ENCODE assay signal across 25 cellular contexts in genomic region chr17:64428406-64428805, GRCh38. TPM values are rescaled to one million over a fixed set of nuclear protein-coding genes. Genes with fewer than 3 reads are reported as not detected.
DNase-seq lines count a peak whose midpoint lies in the region; ATAC-seq and TF ChIP-seq lines count a peak whose summit lies in the region.
"Had no signal": no experiment of that assay in that cellular context is flagged by ENCODE, and none has a peak within 500 bp of the region (broad histone marks: within the 10 kb centered on the region; RNA-seq: fewer than 3 reads in every experiment).

No MANE protein-coding gene starts in this region.

- POLR2A ChIA-PET in HCT116 (lab: Charles Lee), result no interaction called here

- H3K36me3 ChIP-seq in HCT116 (ENCODE audit: control insufficient read depth in 1 of 2, insufficient read depth in 2 of 2, low read length in 2 of 2) (no peaks in the 10 kb centered on the region), Loucy (ENCODE audit: insufficient read depth, low read length) (no peaks in the 10 kb centered on the region)
- H3K36me3 ChIP-seq: BE2C, BLaER1 had no signal

- H3K4me2 ChIP-seq in HCT116 (ENCODE audit: low read length) (no peak overlapping the region), Loucy (ENCODE audit: low read depth, low read length, poor library complexity, severe bottlenecking) (no peak overlapping the region)
- H3K4me2 ChIP-seq: BLaER1 had no signal

- H3K9me2 ChIP-seq in HCT116 (ENCODE audit: insufficient read depth), result no peaks in the 10 kb centered on the region
- H3K9me2 ChIP-seq in Loucy (replicated peaks; ENCODE audit: low read depth, low read length), result no peaks in the 10 kb centered on the region

- H3K79me2 ChIP-seq in HCT116 (ENCODE audit: insufficient read depth, low read length), result no peaks in the 10 kb centered on the region
- no peaks in the 10 kb centered on the region for H3K79me2 ChIP-seq in Loucy (ENCODE audit: insufficient read depth, low read length)

- H3K9ac ChIP-seq in HCT116 (ENCODE audit: low read length), result no peak overlapping the region
- H3K9ac ChIP-seq in Loucy (ENCODE audit: low read depth, low read length, poor library complexity, severe bottlenecking), result no peak overlapping the region
- H3K9ac ChIP-seq: BLaER1 had no signal

- no peaks in the 10 kb centered on the region for H3K9me3 ChIP-seq in HCT116 (ENCODE audit: control insufficient read depth in 1 of 2, insufficient read depth in 1 of 2, low read depth in 1 of 2, low read length in 2 of 2)
- H3K9me3 ChIP-seq in Loucy (ENCODE audit: insufficient read depth, low read depth, low read length), result no peaks in the 10 kb centered on the region
- H3K9me3 ChIP-seq: BE2C had no signal

- TF ChIP-seq CTCF in HCT116 (IDR thresholded peaks at IDR 0.05 in 2 of 3, conservative IDR thresholded peaks at IDR 0.05 in 1 of 3; ENCODE audit: borderline replicate concordance in 1 of 3, insufficient read depth in 1 of 3, low read depth in 2 of 3, low read length in 2 of 3) (no peak), Loucy (conservative IDR thresholded peaks at IDR 0.05; ENCODE audit: low read length) (peak; percentile 33)

- peak; percentile 27; the same call in 1 of the 2 replicates for TF ChIP-seq RAD21 in HCT116 (IDR thresholded peaks at IDR 0.05; ENCODE audit: low read depth)

- ATAC-seq in HCT116, result 0 out of 2 replicates have a peak, but pooled peaks have one; percentile 38
- no peak for ATAC-seq in HG03442 (IDR thresholded peaks at IDR 0.05; ENCODE audit: unreplicated experiment)
- ATAC-seq in HG02852 (IDR thresholded peaks at IDR 0.05; ENCODE audit: unreplicated experiment), result no peak
- ATAC-seq: GM12878 had no signal

- H3K27me3 ChIP-seq in HCT116 (ENCODE audit: insufficient read depth, low read length), result no peaks in the 10 kb centered on the region
- H3K27me3 ChIP-seq in Loucy (ENCODE audit: insufficient read depth, low read length, poor library complexity, severe bottlenecking), result no peaks in the 10 kb centered on the region
- H3K27me3 ChIP-seq: BLaER1 had no signal

- H4K20me1 ChIP-seq in HCT116 (ENCODE audit: insufficient read depth) (no peaks in the 10 kb centered on the region), Loucy (ENCODE audit: insufficient read depth, low read length, poor library complexity, severe bottlenecking) (no peaks in the 10 kb centered on the region)
- H4K20me1 ChIP-seq: BLaER1 had no signal

- peaks cover 3 to 19% of the 10 kb centered on the region in 2 experiments; a peak in 2 of 4 replicates for H3K4me1 ChIP-seq in HCT116 (ENCODE audit: control insufficient read depth in 1 of 2, insufficient read depth in 2 of 2, low read length in 2 of 2)
- no peaks in the 10 kb centered on the region for H3K4me1 ChIP-seq in Loucy (ENCODE audit: insufficient read depth, low read length, poor library complexity, severe bottlenecking)
- H3K4me1 ChIP-seq: BE2C, BLaER1 had no signal

- RAD21 ChIA-PET in HCT116 (lab: Charles Lee; ENCODE audit: low non-redundant PET in 1 of 2, low total read pairs in 2 of 2, uncharacterized antibody in 2 of 2, unreplicated experiment in 2 of 2), result no interaction called here

- H2AFZ ChIP-seq in HCT116 (ENCODE audit: low read depth, low read length, poor library complexity, severe bottlenecking), result no peak overlapping the region
- H2AFZ ChIP-seq in Loucy (ENCODE audit: low read length), result no peak overlapping the region

- no TSS peak for BruUV-seq in HCT116 (replicated peaks; lab: Mats Ljungman, UMichigan)

- H3K27ac ChIP-seq in HCT116 (ENCODE audit: low read depth, low read length), result no peak overlapping the region
- H3K27ac ChIP-seq: BLaER1 had no signal

- CTCF ChIA-PET in HCT116 (lab: Charles Lee), result interaction anchor here (0.8 to 1.6 kb wide), 2 partner anchors 8 to 63 kb away, joined by 4 to 8 read pairs; no protein-coding TSS in a partner anchor

- H3F3A ChIP-seq in Loucy (ENCODE audit: low read depth), result no peaks in the 10 kb centered on the region

- intact Hi-C loops in HCT116 (cut with micrococcal nuclease) (no loop called here), head of caudate nucleus (cut with DNase I) (no loop called here)

- no peak for TF ChIP-seq POLR2A in HCT116 (IDR thresholded peaks at IDR 0.05; ENCODE audit: borderline replicate concordance, extremely low read depth, insufficient read depth, insufficient read length)

- no peak overlapping the region for H3K4me3 ChIP-seq in HCT116 (replicated peaks in 1 of 2; ENCODE audit: low read depth in 1 of 2, low read length in 2 of 2)
- no peak overlapping the region for H3K4me3 ChIP-seq in Loucy (ENCODE audit: low read length, poor library complexity, severe bottlenecking)
- H3K4me3 ChIP-seq: BLaER1, GM12878 had no signal

- DNase-seq in HCT116 (ENCODE audit: low read depth, low spot score) (no peak), head of caudate nucleus (no peak)
- DNase-seq: 8988T; ACHN; BE2C; C1 segment of cervical spinal cord; CD4-positive, alpha-beta memory T cell; CD4-positive, CD25-positive, alpha-beta regulatory T cell; CD8-positive, alpha-beta memory T cell; COR-L47; DMS 273 treated with DMSO at 0.1 percent for 48 hours; DMS153; DMS53; DMS79; DND-41; EL; GDM1 had no signal

TF ChIP-seq in HCT116, 20 proteins besides CTCF, POLR2A, EP300 and RAD21:
- TF ChIP-seq ZFX (IDR thresholded peaks at IDR 0.05) (no peak), POLR2AphosphoS5 (IDR thresholded peaks at IDR 0.05; ENCODE audit: low read depth, low read length) (no peak), EGR1 (IDR thresholded peaks at IDR 0.05; ENCODE audit: low read depth) (no peak), YY1 (IDR thresholded peaks at IDR 0.05; ENCODE audit: extremely low read depth, insufficient replicate concordance, low read depth, low read length) (no peak), SRF (IDR thresholded peaks at IDR 0.05; ENCODE audit: low read depth) (no peak), CEBPB (IDR thresholded peaks at IDR 0.05; ENCODE audit: low read depth) (no peak), ATF3 (IDR thresholded peaks at IDR 0.05) (no peak), REST (IDR thresholded peaks at IDR 0.05; ENCODE audit: low read depth) (no peak), EZH2phosphoT487 (IDR thresholded peaks at IDR 0.05; ENCODE audit: borderline replicate concordance) (no peak), TCF7L2 (IDR thresholded peaks at IDR 0.05; ENCODE audit: borderline replicate concordance, extremely low read depth, insufficient read depth, insufficient read length) (no peak), EZH2 (IDR thresholded peaks at IDR 0.05) (no peak), SP1 (IDR thresholded peaks at IDR 0.05; ENCODE audit: low read depth) (no peak), MAX (IDR thresholded peaks at IDR 0.05) (no peak), ZBTB33 (IDR thresholded peaks at IDR 0.05; ENCODE audit: extremely low read depth, insufficient replicate concordance, low read length) (no peak), CBX3 (IDR thresholded peaks at IDR 0.05; ENCODE audit: low read depth) (no peak)

RNA-seq across cellular contexts. Expression of gene MILR1, which starts 20.5 kb away (rescaled TPM):
- total RNA-seq in HCT116 (2021; ENCODE audit: unreplicated experiment), result 3.8 TPM
- 2.5 and 4.0 TPM in 2 replicates for polyA plus RNA-seq in HCT116 (2012)
- total RNA-seq: A673, G401 had no signal
- polyA plus RNA-seq: CD4-positive, alpha-beta memory T cell; CD4-positive, CD25-positive, alpha-beta regulatory T cell; CD8-positive, alpha-beta memory T cell had no signal

RNA-seq across cellular contexts. Expression of gene PECAM1, which starts 37.7 kb away (rescaled TPM):
- 0.42 TPM for total RNA-seq in HCT116 (2021; ENCODE audit: unreplicated experiment)
- 0.01 and 0.06 TPM in 2 replicates for polyA plus RNA-seq in HCT116 (2012)
- total RNA-seq: G401 had no signal
- polyA plus RNA-seq: AG04450 had no signal
